Comparison of ENCODE assay signal across 13 cellular contexts in genomic region chr5:172839669-172840068, GRCh38. TPM values are rescaled to one million over a fixed set of nuclear protein-coding genes. Genes with fewer than 3 reads are reported as not detected.
A peak's percentile ranks its signal among the peaks of the same experiment; 100 is the strongest.
DNase-seq lines count a peak whose midpoint lies in the region; ATAC-seq and TF ChIP-seq lines count a peak whose summit lies in the region.
"Had no signal": no experiment of that assay in that cellular context is flagged by ENCODE, and none has a peak within 500 bp of the region (broad histone marks: within the 10 kb centered on the region; RNA-seq: fewer than 3 reads in every experiment).

No MANE protein-coding gene starts in this region.

- no peak overlapping the region for H3K27ac ChIP-seq in CD4-positive, alpha-beta memory T cell (ENCODE audit: low read depth, low read length)

- peak overlapping the region in 5 of 7 donors; percentile 16 to 64 (median 20) for H3K27ac Mint-ChIP-seq in CD4-positive, alpha-beta memory T cell
- H3K27ac Mint-ChIP-seq in activated B cell treated with CpG ODN at 0.5 μM for 24 hours (peak overlapping the region; percentile 31), memory B cell (peak overlapping the region; percentile 67)
- H3K27ac Mint-ChIP-seq in stimulated activated memory B cell treated with anti-CD40 and anti-IgM and Interleukin-4, amounts not matched to agents 10 μg/mL and 1 μg/mL and 100 μg/mL, for 72 hours = peak overlapping the region; percentile 17
- H3K27ac Mint-ChIP-seq: activated naive CD4-positive, alpha-beta T cell treated with anti-CD3 and anti-CD28 coated beads, Interleukin-2, amount 50 U/mL, for 72 hours had no signal

- CTCF ChIA-PET in CD4-positive, alpha-beta memory T cell (lab: Charles Lee; ENCODE audit: partially characterized antibody) = interaction anchor here (0.6 to 2.0 kb wide), 6 partner anchors 66 to 169 kb away, joined by 3 to 7 read pairs (median 4); partner anchors contain the start of gene DUSP1
- CTCF ChIA-PET in activated B cell treated with CpG ODN at 0.5 μM for 24 hours (lab: Charles Lee) = interaction anchor here (0.8 to 1.4 kb wide), 3 partner anchors 9 to 125 kb away, joined by 3 read pairs; no protein-coding TSS in a partner anchor

- POLR2A ChIA-PET in CD4-positive, alpha-beta memory T cell (lab: Charles Lee; ENCODE audit: partially characterized antibody) = interaction anchor here (1.2 to 2.2 kb wide), 2 partner anchors 62 to 68 kb away, joined by 3 to 13 read pairs; no protein-coding TSS in a partner anchor
- POLR2A ChIA-PET in activated B cell treated with CpG ODN at 0.5 μM for 24 hours (lab: Charles Lee) = interaction anchor here (0.6 to 8.9 kb wide), 2 partner anchors 68 to 72 kb away, joined by 3 to 128 read pairs; partner anchors contain the start of gene DUSP1

- H3K36me3 ChIP-seq in CD4-positive, alpha-beta memory T cell (ENCODE audit: insufficient read depth, low read length) = no peaks in the 10 kb centered on the region

- peaks cover 38% of the 10 kb centered on the region for H3K4me1 ChIP-seq in CD4-positive, alpha-beta memory T cell (ENCODE audit: insufficient read depth, low read length)

- no peak overlapping the region for H3K4me3 ChIP-seq in CD4-positive, alpha-beta memory T cell (ENCODE audit: low read length in 2 of 2)

- no peaks in the 10 kb centered on the region for H3K27me3 ChIP-seq in CD4-positive, alpha-beta memory T cell (ENCODE audit: insufficient read depth, low read length)

- ATAC-seq in activated B cell treated with CpG ODN at 0.5 μM for 24 hours (ENCODE audit: low read depth) (no peak), memory B cell (ENCODE audit: low read depth) (no peak), HG02852 (IDR thresholded peaks at IDR 0.05; ENCODE audit: unreplicated experiment) (no peak)
- ATAC-seq in stimulated activated memory B cell treated with anti-CD40 and anti-IgM and Interleukin-4, amounts not matched to agents 10 μg/mL and 1 μg/mL and 100 μg/mL, for 72 hours = no peak
- ATAC-seq: activated naive CD4-positive, alpha-beta T cell treated with anti-CD3 and anti-CD28 coated beads, Interleukin-2, amount 50 U/mL, for 72 hours had no signal

- H3K9me3 ChIP-seq in CD4-positive, alpha-beta memory T cell (ENCODE audit: control insufficient read depth in 1 of 2, low read length in 2 of 2) = no peaks in the 10 kb centered on the region

- peaks cover 16 to 17% of the 10 kb centered on the region in 2 donors for H3K36me3 Mint-ChIP-seq in CD4-positive, alpha-beta memory T cell
- peaks cover 39% of the 10 kb centered on the region for H3K36me3 Mint-ChIP-seq in activated B cell treated with CpG ODN at 0.5 μM for 24 hours (ENCODE audit: low read depth)
- peaks cover 13% of the 10 kb centered on the region for H3K36me3 Mint-ChIP-seq in memory B cell
- peaks cover 30% of the 10 kb centered on the region for H3K36me3 Mint-ChIP-seq in stimulated activated memory B cell treated with anti-CD40 and anti-IgM and Interleukin-4, amounts not matched to agents 10 μg/mL and 1 μg/mL and 100 μg/mL, for 72 hours

- H3K4me3 Mint-ChIP-seq in CD4-positive, alpha-beta memory T cell = no peak overlapping the region
- H3K4me3 Mint-ChIP-seq in activated B cell treated with CpG ODN at 0.5 μM for 24 hours = no peak overlapping the region
- H3K4me3 Mint-ChIP-seq in memory B cell = no peak overlapping the region
- no peak overlapping the region for H3K4me3 Mint-ChIP-seq in stimulated activated memory B cell treated with anti-CD40 and anti-IgM and Interleukin-4, amounts not matched to agents 10 μg/mL and 1 μg/mL and 100 μg/mL, for 72 hours

- TF ChIP-seq CTCF in activated B cell treated with CpG ODN at 0.5 μM for 24 hours (IDR thresholded peaks at IDR 0.05) (no peak), GM20000 (IDR thresholded peaks at IDR 0.05; ENCODE audit: extremely low read depth, missing control alignments) (no peak)

- intact Hi-C loops in CD4-positive, alpha-beta memory T cell (cut with micrococcal nuclease) = loop anchor here (10.0 kb wide), 1 partner anchor 85 kb away; no protein-coding TSS in a partner anchor
- intact Hi-C loops in activated B cell treated with CpG ODN at 0.5 μM for 24 hours (cut with micrococcal nuclease) = loop anchor here (5.0 to 10.0 kb wide), 2 partner anchors 122 to 835 kb away; partner anchors contain the start of gene FBXW11

- no peak for DNase-seq in CD4-positive, alpha-beta memory T cell
- DNase-seq in activated B cell treated with CpG ODN at 0.5 μM for 24 hours (no peak), memory B cell (ENCODE audit: low spot score in 2 of 2) (no peak), EL (no peak), GM20000 (ENCODE audit: low spot score) (no peak)
- DNase-seq in activated CD4-positive, alpha-beta T cell treated with anti-CD3 and anti-CD28 coated beads, Interleukin-2, amount 50 U/mL, for 48 hours = no peak
- DNase-seq: MM.1S, NCI-H345, SHP77 treated with DMSO at 0.1 percent for 48 hours had no signal

- H3K9me3 Mint-ChIP-seq in CD4-positive, alpha-beta memory T cell = no peaks in the 10 kb centered on the region
- H3K9me3 Mint-ChIP-seq in activated B cell treated with CpG ODN at 0.5 μM for 24 hours (no peaks in the 10 kb centered on the region), memory B cell (no peaks in the 10 kb centered on the region)
- H3K9me3 Mint-ChIP-seq in stimulated activated memory B cell treated with anti-CD40 and anti-IgM and Interleukin-4, amounts not matched to agents 10 μg/mL and 1 μg/mL and 100 μg/mL, for 72 hours = no peaks in the 10 kb centered on the region
- H3K9me3 Mint-ChIP-seq: activated naive CD4-positive, alpha-beta T cell treated with anti-CD3 and anti-CD28 coated beads, Interleukin-2, amount 50 U/mL, for 72 hours; nephron had no signal

- H3K27me3 Mint-ChIP-seq in CD4-positive, alpha-beta memory T cell = no peaks in the 10 kb centered on the region
- H3K27me3 Mint-ChIP-seq in activated B cell treated with CpG ODN at 0.5 μM for 24 hours = no peaks in the 10 kb centered on the region
- no peaks in the 10 kb centered on the region for H3K27me3 Mint-ChIP-seq in memory B cell
- no peaks in the 10 kb centered on the region for H3K27me3 Mint-ChIP-seq in stimulated activated memory B cell treated with anti-CD40 and anti-IgM and Interleukin-4, amounts not matched to agents 10 μg/mL and 1 μg/mL and 100 μg/mL, for 72 hours

- H3K4me1 Mint-ChIP-seq in CD4-positive, alpha-beta memory T cell = peaks cover 29 to 59% (median 45%) of the 10 kb centered on the region in 4 donors
- H3K4me1 Mint-ChIP-seq in activated B cell treated with CpG ODN at 0.5 μM for 24 hours (peaks cover 69% of the 10 kb centered on the region), memory B cell (peaks cover 45% of the 10 kb centered on the region)
- peaks cover 71% of the 10 kb centered on the region for H3K4me1 Mint-ChIP-seq in stimulated activated memory B cell treated with anti-CD40 and anti-IgM and Interleukin-4, amounts not matched to agents 10 μg/mL and 1 μg/mL and 100 μg/mL, for 72 hours

RNA-seq across cellular contexts. Expression of gene ERGIC1, which starts 5.6 kb away (rescaled TPM):
- total RNA-seq in CD4-positive, alpha-beta memory T cell = 10 to 100 TPM; 45.8 to 51.0 TPM
- 10 to 100 TPM; 10.6 to 18.8 TPM for polyA plus RNA-seq in CD4-positive, alpha-beta memory T cell
- total RNA-seq in activated B cell treated with CpG ODN at 0.5 μM for 24 hours = 69.6 and 72.5 TPM in 2 replicates

Comparison
In these comparisons a context has a peak if more than half of its experiments do, and no peak if none do; other contexts are left out.
1. H3K27ac Mint-ChIP-seq: peak in every context shown above with its lines; median percentile 67 in memory B cell; 31 in activated B cell treated with CpG ODN at 0.5 μM for 24 hours; 20 in CD4-positive, alpha-beta memory T cell; 17 in stimulated activated memory B cell treated with anti-CD40 and anti-IgM and Interleukin-4, amounts not matched to agents 10 μg/mL and 1 μg/mL and 100 μg/mL, for 72 hours.